In the genomic region with DNA sequence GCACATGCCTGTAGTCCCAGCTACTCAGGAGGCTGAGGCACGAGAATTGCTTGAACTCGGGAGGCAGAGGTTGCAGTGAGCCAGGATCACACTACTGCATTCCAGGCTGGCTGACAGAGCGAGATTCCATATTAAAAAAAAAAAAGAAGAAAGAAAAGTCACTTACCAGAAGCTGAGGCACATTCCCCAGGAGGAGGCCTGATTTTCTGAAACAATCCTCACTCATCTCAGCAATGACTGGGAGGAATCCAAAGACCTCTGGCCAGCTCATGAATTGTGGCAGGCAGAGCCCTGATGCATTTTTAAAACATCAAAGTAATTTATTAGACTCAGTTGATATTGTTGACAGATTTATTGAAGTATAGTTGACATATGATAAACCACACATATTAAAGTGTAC, we compare ENCODE assay signal across 28 cellular contexts.
"Had no signal": no experiment of that assay in that cellular context is flagged by ENCODE, and none has a peak within 500 bp of the region (broad histone marks: within the 10 kb centered on the region; RNA-seq: fewer than 3 reads in every experiment).

No MANE protein-coding gene starts in this region.

- H3K9me3 ChIP-seq: gastroesophageal sphincter, lower lobe of right lung, right lobe of liver, stomach, suprapubic skin, tibial nerve had no signal

- H3K4me3 ChIP-seq: gastroesophageal sphincter, lower lobe of right lung, right lobe of liver, stomach, suprapubic skin, tibial nerve had no signal

- DNase-seq: activated CD8-positive, alpha-beta memory T cell treated with anti-CD3 and anti-CD28 coated beads, Interleukin-2, amount 50 U/mL, for 4 hours; activated naive CD4-positive, alpha-beta T cell treated with anti-CD3 and anti-CD28 coated beads for 36 hours; activated T-cell treated with anti-CD3 and anti-CD28 coated beads, Interleukin-2, amount 50 U/mL, for 4 hours; amygdala; caudate nucleus; effector CD4-positive, alpha-beta T cell; head of caudate nucleus; left colon; lower lobe of right lung; mesendoderm; naive thymus-derived CD4-positive, alpha-beta T cell; posterior cingulate gyrus; right lobe of liver; small intestine; stimulated activated CD4-positive, alpha-beta T cell treated with anti-CD3 and anti-CD28 coated beads, Interleukin-2, amount 100 ng/mL, for 24 hours; stomach; T1000 had no signal

- H3K36me3 Mint-ChIP-seq: brain; stimulated activated effector memory CD8-positive, alpha-beta T cell treated with anti-CD3 and anti-CD28 coated beads, Interleukin-12 subunit alpha, Interleukin-12 subunit beta, amount 100 ng/mL, for 72 hours; WTC11 had no signal

- FAIRE-seq: keratinocyte, small intestine, urothelium cell line had no signal

- H3K27ac ChIP-seq: gastroesophageal sphincter, lower lobe of right lung, right lobe of liver, stomach, suprapubic skin, tibial nerve had no signal

- H3K9me3 Mint-ChIP-seq: activated naive CD4-positive, alpha-beta T cell treated with anti-CD3 and anti-CD28 coated beads for 36 hours; activated T-cell treated with anti-CD3 and anti-CD28 coated beads, Interleukin-2, amount 50 U/mL, for 4 hours; dendritic cell treated with granulocyte-macrophage colony-stimulating factor and Interleukin-4, amounts not matched to agents 40 ng/mL and 50 ng/mL, for 4 days; naive thymus-derived CD4-positive, alpha-beta T cell; neural crest cell; stimulated activated effector memory CD8-positive, alpha-beta T cell treated with anti-CD3 and anti-CD28 coated beads, Interleukin-12 subunit alpha, Interleukin-12 subunit beta, amount 100 ng/mL, for 72 hours; T-helper 1 cell treated with Interleukin-12 subunit alpha and Interleukin-12 subunit beta and Interleukin-4 antibody, amounts not matched to agents 30 μg/mL and 1 μg/mL, for 36 hours; WTC11 had no signal

- H3K27me3 ChIP-seq: gastroesophageal sphincter, right lobe of liver, stomach, suprapubic skin, tibial nerve had no signal

- H3K27ac Mint-ChIP-seq: activated naive CD4-positive, alpha-beta T cell treated with anti-CD3 and anti-CD28 coated beads for 36 hours; brain; dendritic cell treated with granulocyte-macrophage colony-stimulating factor and Interleukin-4, amounts not matched to agents 40 ng/mL and 50 ng/mL, for 4 days; naive thymus-derived CD4-positive, alpha-beta T cell; stimulated activated effector memory CD8-positive, alpha-beta T cell treated with anti-CD3 and anti-CD28 coated beads, Interleukin-12 subunit alpha, Interleukin-12 subunit beta, amount 100 ng/mL, for 72 hours; T-helper 1 cell treated with Interleukin-12 subunit alpha and Interleukin-12 subunit beta and Interleukin-4 antibody, amounts not matched to agents 30 μg/mL and 1 μg/mL, for 36 hours; WTC11 had no signal

- ATAC-seq: activated T-cell treated with anti-CD3 and anti-CD28 coated beads, Interleukin-2, amount 50 U/mL, for 4 hours; gastroesophageal sphincter; left colon; lower lobe of right lung; naive thymus-derived CD4-positive, alpha-beta T cell; right lobe of liver; stimulated activated effector memory CD8-positive, alpha-beta T cell treated with anti-CD3 and anti-CD28 coated beads, Interleukin-12 subunit alpha, Interleukin-12 subunit beta, amount 100 ng/mL, for 72 hours; WTC11 had no signal

- H3K4me1 ChIP-seq: gastroesophageal sphincter, lower lobe of right lung, right lobe of liver, stomach, suprapubic skin had no signal

- H3K36me3 ChIP-seq: gastroesophageal sphincter, lower lobe of right lung, right lobe of liver, stomach, suprapubic skin, tibial nerve had no signal

- H3K4me3 Mint-ChIP-seq: activated naive CD4-positive, alpha-beta T cell treated with anti-CD3 and anti-CD28 coated beads for 36 hours; activated T-cell treated with anti-CD3 and anti-CD28 coated beads, Interleukin-2, amount 50 U/mL, for 4 hours; brain; dendritic cell treated with granulocyte-macrophage colony-stimulating factor and Interleukin-4, amounts not matched to agents 40 ng/mL and 50 ng/mL, for 4 days; naive thymus-derived CD4-positive, alpha-beta T cell; neural crest cell; stimulated activated effector memory CD8-positive, alpha-beta T cell treated with anti-CD3 and anti-CD28 coated beads, Interleukin-12 subunit alpha, Interleukin-12 subunit beta, amount 100 ng/mL, for 72 hours; T-helper 1 cell treated with Interleukin-12 subunit alpha and Interleukin-12 subunit beta and Interleukin-4 antibody, amounts not matched to agents 30 μg/mL and 1 μg/mL, for 36 hours; WTC11 had no signal

- H3K4me1 Mint-ChIP-seq: stimulated activated effector memory CD8-positive, alpha-beta T cell treated with anti-CD3 and anti-CD28 coated beads, Interleukin-12 subunit alpha, Interleukin-12 subunit beta, amount 100 ng/mL, for 72 hours; WTC11 had no signal
